Comparison of ENCODE assay signal across 8 cellular contexts in the genomic region with DNA sequence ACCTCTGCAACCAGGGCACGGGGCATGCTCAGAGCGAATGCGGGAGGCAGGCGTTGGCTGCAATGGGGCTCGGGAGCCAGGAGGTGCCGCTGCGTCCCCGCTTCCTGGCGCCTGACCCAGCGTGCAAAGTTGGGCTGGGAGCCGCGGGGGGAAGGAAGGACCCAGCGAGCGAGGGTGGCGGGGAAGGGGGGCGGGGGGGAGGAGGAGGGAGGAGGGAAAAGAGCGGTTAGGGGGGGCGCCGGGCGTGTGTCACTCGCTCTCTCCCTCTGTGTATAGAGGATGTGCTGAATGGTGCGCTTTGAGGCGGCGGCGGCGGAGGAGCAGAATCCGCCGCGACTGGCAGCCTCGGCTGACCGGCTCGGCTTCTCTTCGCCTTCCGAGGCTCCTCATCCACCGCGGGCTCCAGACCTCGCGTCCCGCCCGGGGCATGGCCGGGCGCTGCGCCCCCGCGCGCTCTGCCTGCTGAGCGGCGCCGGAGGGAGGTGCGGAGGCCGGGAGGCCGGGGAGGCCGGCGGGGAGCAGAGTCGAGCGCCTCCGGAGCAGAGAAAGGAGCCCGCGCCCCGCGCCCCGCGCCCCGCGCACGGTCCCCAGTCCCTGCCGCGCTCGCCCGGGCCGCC. TPM values are rescaled to one million over a fixed set of nuclear protein-coding genes. Genes with fewer than 3 reads are reported as not detected.
A peak's percentile ranks its signal among the peaks of the same experiment; 100 is the strongest.
DNase-seq lines count a peak whose midpoint lies in the region; ATAC-seq, FAIRE-seq and TF ChIP-seq lines count a peak whose summit lies in the region.

A gene (plus strand): TSS at position 252 of the 617 bp plus-strand sequence. CDS start 386 bp downstream, outside the sequence.

- DNase-seq in D721Med (ENCODE audit: insufficient read length, low spot score) (no peak), SHP77 (lab: John Stamatoyannopoulos, UW) (peak; percentile 84 to 91), foreskin keratinocyte (peak; percentile 18 to 41)
- DNase-seq in activated gamma-delta T cell treated with anti-CD3 and anti-CD28 coated beads, Interleukin-2, amount 50 U/mL, for 16 hours (ENCODE audit: low read depth): peak; percentile 70
- peak; percentile 81 to 82 for DNase-seq in stimulated activated naive CD8-positive, alpha-beta T cell treated with anti-CD3 and anti-CD28 coated beads, Interleukin-15, amount 100 ng/mL, for 72 hours

- no peaks in the 10 kb centered on the region for H3K36me3 ChIP-seq in KMS-11 (ENCODE audit: insufficient read depth)
- no peaks in the 10 kb centered on the region for H3K36me3 ChIP-seq in neural cell (ENCODE audit: insufficient read depth, low read length)

- no peak for FAIRE-seq in D721Med (lab: Jason Lieb, UNC)

- TF ChIP-seq RAD21 in neural cell (conservative IDR thresholded peaks at IDR 0.05): peak; percentile 93

- no peaks in the 10 kb centered on the region for H3K9me2 ChIP-seq in neural cell (ENCODE audit: insufficient read depth, low read length)

- no peaks in the 10 kb centered on the region for H3K9me3 Mint-ChIP-seq in stimulated activated naive CD8-positive, alpha-beta T cell treated with anti-CD3 and anti-CD28 coated beads, Interleukin-15, amount 100 ng/mL, for 72 hours

- H2AFZ ChIP-seq in KMS-11 (ENCODE audit: low read depth) (peak within 1 kb of the TSS; percentile 64), neural cell (ENCODE audit: low read depth, low read length) (peak within 1 kb of the TSS; percentile 57)

- peak within 1 kb of the TSS; percentile 77 to 87 for H3K4me3 Mint-ChIP-seq in stimulated activated naive CD8-positive, alpha-beta T cell treated with anti-CD3 and anti-CD28 coated beads, Interleukin-15, amount 100 ng/mL, for 72 hours

- peaks cover 49% of the 10 kb centered on the region for H3K27me3 Mint-ChIP-seq in stimulated activated naive CD8-positive, alpha-beta T cell treated with anti-CD3 and anti-CD28 coated beads, Interleukin-15, amount 100 ng/mL, for 72 hours

- peak within 1 kb of the TSS in 1 of 2 donors; percentile 68 for H3K27ac Mint-ChIP-seq in stimulated activated naive CD8-positive, alpha-beta T cell treated with anti-CD3 and anti-CD28 coated beads, Interleukin-15, amount 100 ng/mL, for 72 hours

- peaks cover 22% of the 10 kb centered on the region for H3K4me1 Mint-ChIP-seq in stimulated activated naive CD8-positive, alpha-beta T cell treated with anti-CD3 and anti-CD28 coated beads, Interleukin-15, amount 100 ng/mL, for 72 hours

- H3K9ac ChIP-seq in KMS-11 (peak within 1 kb of the TSS; percentile 39; the same call in 1 of the 2 replicates), neural cell (ENCODE audit: low read length) (peak within 1 kb of the TSS; percentile 71)

- H3K27me3 ChIP-seq in KMS-11 (ENCODE audit: insufficient read depth, low read depth) (no peaks in the 10 kb centered on the region), foreskin keratinocyte (peaks cover 42% of the 10 kb centered on the region), neural cell (ENCODE audit: insufficient read depth, low read depth, low read length) (no peaks in the 10 kb centered on the region)

- peak within 1 kb of the TSS; percentile 57 for H3K4me2 ChIP-seq in KMS-11
- H3K4me2 ChIP-seq in neural cell (ENCODE audit: low read length): peak within 1 kb of the TSS; percentile 79

- H3K27ac ChIP-seq in KMS-11 (peak within 1 kb of the TSS; percentile 33; the same call in 1 of the 2 replicates), foreskin keratinocyte (no peak within 1 kb of the TSS), neural cell (ENCODE audit: low read length) (peak within 1 kb of the TSS; percentile 39)

- H3K9me3 ChIP-seq in neural cell (ENCODE audit: low read length): no peaks in the 10 kb centered on the region

- TF ChIP-seq EP300 in neural cell (conservative IDR thresholded peaks at IDR 0.05; ENCODE audit: poor library complexity, severe bottlenecking): peak; percentile 33

- TF ChIP-seq CTCF in D721Med (IDR thresholded peaks at IDR 0.05; ENCODE audit: insufficient read depth, missing control alignments) (peak; percentile 90), KMS-11 (conservative IDR thresholded peaks at IDR 0.05; ENCODE audit: low read depth, low read length) (peak; percentile 46; the same call in 1 of the 2 replicates), foreskin keratinocyte (conservative IDR thresholded peaks at IDR 0.05) (peak; percentile 62), neural cell (IDR thresholded peaks at IDR 0.05; ENCODE audit: poor library complexity, severe bottlenecking) (peak; percentile 89)

- H3F3A ChIP-seq in neural cell (ENCODE audit: insufficient read depth, low read length, poor library complexity, severe bottlenecking): peaks cover 2% of the 10 kb centered on the region

- H3K4me1 ChIP-seq in KMS-11 (ENCODE audit: low read depth, poor library complexity, severe bottlenecking) (peaks cover 18% of the 10 kb centered on the region), foreskin keratinocyte (no peaks in the 10 kb centered on the region)

- peak; percentile 81 for ATAC-seq in GM21619 (IDR thresholded peaks at IDR 0.05; ENCODE audit: unreplicated experiment)
- ATAC-seq in foreskin keratinocyte: peak; percentile 96
- ATAC-seq in stimulated activated naive CD8-positive, alpha-beta T cell treated with anti-CD3 and anti-CD28 coated beads, Interleukin-15, amount 100 ng/mL, for 72 hours: peak; percentile 88

- H3K79me2 ChIP-seq in KMS-11 (ENCODE audit: insufficient read depth, low read depth) (no peaks in the 10 kb centered on the region), neural cell (replicated peaks; ENCODE audit: insufficient read depth, low read length) (no peaks in the 10 kb centered on the region)

- no peak within 1 kb of the TSS for H3K4me3 ChIP-seq in KMS-11 (IDR thresholded peaks at IDR 0.05; ENCODE audit: insufficient read depth, low read depth, low read length)
- peak within 1 kb of the TSS; percentile 84 for H3K4me3 ChIP-seq in neural cell (ENCODE audit: low read length)

- H4K20me1 ChIP-seq in KMS-11 (ENCODE audit: insufficient read depth) (no peaks in the 10 kb centered on the region), neural cell (ENCODE audit: insufficient read depth) (no peaks in the 10 kb centered on the region)

TF ChIP-seq in neural cell, 6 proteins besides CTCF, POLR2A, EP300 and RAD21:
- TF ChIP-seq, protein P1, sequence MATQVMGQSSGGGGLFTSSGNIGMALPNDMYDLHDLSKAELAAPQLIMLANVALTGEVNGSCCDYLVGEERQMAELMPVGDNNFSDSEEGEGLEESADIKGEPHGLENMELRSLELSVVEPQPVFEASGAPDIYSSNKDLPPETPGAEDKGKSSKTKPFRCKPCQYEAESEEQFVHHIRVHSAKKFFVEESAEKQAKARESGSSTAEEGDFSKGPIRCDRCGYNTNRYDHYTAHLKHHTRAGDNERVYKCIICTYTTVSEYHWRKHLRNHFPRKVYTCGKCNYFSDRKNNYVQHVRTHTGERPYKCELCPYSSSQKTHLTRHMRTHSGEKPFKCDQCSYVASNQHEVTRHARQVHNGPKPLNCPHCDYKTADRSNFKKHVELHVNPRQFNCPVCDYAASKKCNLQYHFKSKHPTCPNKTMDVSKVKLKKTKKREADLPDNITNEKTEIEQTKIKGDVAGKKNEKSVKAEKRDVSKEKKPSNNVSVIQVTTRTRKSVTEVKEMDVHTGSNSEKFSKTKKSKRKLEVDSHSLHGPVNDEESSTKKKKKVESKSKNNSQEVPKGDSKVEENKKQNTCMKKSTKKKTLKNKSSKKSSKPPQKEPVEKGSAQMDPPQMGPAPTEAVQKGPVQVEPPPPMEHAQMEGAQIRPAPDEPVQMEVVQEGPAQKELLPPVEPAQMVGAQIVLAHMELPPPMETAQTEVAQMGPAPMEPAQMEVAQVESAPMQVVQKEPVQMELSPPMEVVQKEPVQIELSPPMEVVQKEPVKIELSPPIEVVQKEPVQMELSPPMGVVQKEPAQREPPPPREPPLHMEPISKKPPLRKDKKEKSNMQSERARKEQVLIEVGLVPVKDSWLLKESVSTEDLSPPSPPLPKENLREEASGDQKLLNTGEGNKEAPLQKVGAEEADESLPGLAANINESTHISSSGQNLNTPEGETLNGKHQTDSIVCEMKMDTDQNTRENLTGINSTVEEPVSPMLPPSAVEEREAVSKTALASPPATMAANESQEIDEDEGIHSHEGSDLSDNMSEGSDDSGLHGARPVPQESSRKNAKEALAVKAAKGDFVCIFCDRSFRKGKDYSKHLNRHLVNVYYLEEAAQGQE (IDR thresholded peaks at IDR 0.05; ENCODE audit: borderline replicate concordance): peak; percentile 54
- TF ChIP-seq EZH2 (IDR thresholded peaks at IDR 0.05; ENCODE audit: borderline replicate concordance, insufficient read depth, low read length, poor library complexity, severe bottlenecking) (no peak), MXI1 (conservative IDR thresholded peaks at IDR 0.05; ENCODE audit: poor library complexity, severe bottlenecking) (peak; percentile 35), SMC3 (conservative IDR thresholded peaks at IDR 0.05; ENCODE audit: poor library complexity) (peak; percentile 87), POLR2AphosphoS5 (IDR thresholded peaks at IDR 0.05) (peak; percentile 69), TAF1 (IDR thresholded peaks at IDR 0.05; ENCODE audit: low read depth) (peak; percentile 63)

RNA-seq across cellular contexts. Expression of the gene that starts here (rescaled TPM):
- total RNA-seq in foreskin keratinocyte: 0.14 and 0.41 TPM in 2 replicates
- 0.08 TPM in 1 of 2 replicates, not detected in the other for polyA plus RNA-seq in foreskin keratinocyte
- 10.9 and 11.4 TPM in 2 replicates for polyA plus RNA-seq in neural cell
- polyA minus RNA-seq in neural cell: 58.7 and 70.2 TPM in 2 replicates

Comparison
In these comparisons a context has a peak if more than half of its experiments do, and no peak if none do; other contexts are left out.
1. RNA of the gene that starts here (polyA plus RNA-seq): 10.9 to 11.4 TPM in neural cell; 0.08 TPM in foreskin keratinocyte; every median in the first group is over 10 times any median in the second.
2. Peak in DNase-seq and ATAC-seq in foreskin keratinocyte; RNA of the gene not detected or under 1 TPM.
3. Peak in every context shown above with its lines, with median percentiles within 50 percentile points of each other: CTCF ChIP-seq and ATAC-seq.